1 cellular context compared by ENCODE assay signal in genomic region chr14:23438130-23438893, GRCh38.
TF ChIP-seq lines count a peak whose summit lies in the region.

No MANE protein-coding gene starts in this region.

TF ChIP-seq in HepG2, 621 proteins besides CTCF, POLR2A, EP300 and RAD21:
- TF ChIP-seq ZNF335 (CRISPR knock-in tag; IDR thresholded peaks at IDR 0.05) (no peak), PRMT3 (CRISPR knock-in tag; IDR thresholded peaks at IDR 0.05; ENCODE audit: borderline replicate concordance, low read depth) (no peak), ZFX (CRISPR knock-in tag; IDR thresholded peaks at IDR 0.05; ENCODE audit: low read depth) (0 out of 2 replicates have a peak, but pooled peaks have one; percentile 3)
TF ChIP-seq in HepG2: peak in this region for 1.
